In genomic region chr13:70941454-70941853, GRCh38 we compare ENCODE assay signal across 26 cellular contexts.
DNase-seq lines count a peak whose midpoint lies in the region; ATAC-seq, FAIRE-seq and TF ChIP-seq lines count a peak whose summit lies in the region.
"Had no signal": no experiment of that assay in that cellular context is flagged by ENCODE, and none has a peak within 500 bp of the region (broad histone marks: within the 10 kb centered on the region; RNA-seq: fewer than 3 reads in every experiment).

No MANE protein-coding gene starts in this region.

- BruUV-seq in HepG2 (replicated peaks; lab: Mats Ljungman, UMichigan): no TSS peak
- BruUV-seq in Calu3 (replicated peaks; lab: Mats Ljungman, UMichigan): no TSS peak

- WGBS in HepG2 (ENCODE audit: low lambda C conversion rate): 0% methylated on average over 1 of the region's 1 CpG
- WGBS in right lobe of liver (ENCODE audit: insufficient coverage, low coverage, low lambda C conversion rate, missing lambda C conversion rate): 25% methylated on average over 1 of the region's 1 CpG

- H3K4me1 ChIP-seq in OCI-LY3 (ENCODE audit: low read length) (peaks cover 23% of the 10 kb centered on the region), HepG2 (ENCODE audit: insufficient read depth, low read length) (no peaks in the 10 kb centered on the region), right lobe of liver (no peaks in the 10 kb centered on the region)
- H3K4me1 ChIP-seq: BE2C had no signal

- TF ChIP-seq EP300 in HepG2 (IDR thresholded peaks at IDR 0.05; ENCODE audit: low read depth in 2 of 2, low read length in 2 of 2) (no peak), HepG2 (CRISPR knock-in tag; IDR thresholded peaks at IDR 0.05; ENCODE audit: borderline replicate concordance) (no peak)

- no peak overlapping the region for H3K27ac ChIP-seq in OCI-LY3 (ENCODE audit: low read length)
- no peak overlapping the region for H3K27ac ChIP-seq in HepG2 (ENCODE audit: extremely low read length, insufficient read depth, low read length)
- no peak overlapping the region for H3K27ac ChIP-seq in right lobe of liver
- H3K27ac ChIP-seq: BLaER1 had no signal

- H3K27me3 ChIP-seq in OCI-LY3 (ENCODE audit: low read depth, low read length): no peaks in the 10 kb centered on the region
- H3K27me3 ChIP-seq in HepG2 (ENCODE audit: control insufficient read depth in 1 of 2, insufficient read depth in 2 of 2, low read length in 2 of 2): no peaks in the 10 kb centered on the region
- no peaks in the 10 kb centered on the region for H3K27me3 ChIP-seq in right lobe of liver
- H3K27me3 ChIP-seq: BE2C, BLaER1 had no signal

- ATAC-seq in HepG2 (no peak), right lobe of liver (peak in 3 of 4 donors; percentile 41 to 70 (median 55)), GM18868 (IDR thresholded peaks at IDR 0.05; ENCODE audit: unreplicated experiment) (no peak)
- no peak for ATAC-seq in activated CD8-positive, alpha-beta memory T cell treated with anti-CD3 and anti-CD28 coated beads, Interleukin-2, amount 10 ng/mL, durations not matched to agents 7 days and 5 days
- ATAC-seq: GM12878 had no signal

- H3K9me3 ChIP-seq in OCI-LY3 (ENCODE audit: insufficient read depth, low read length) (no peaks in the 10 kb centered on the region), HepG2 (ENCODE audit: low read length) (no peaks in the 10 kb centered on the region), right lobe of liver (no peaks in the 10 kb centered on the region)
- H3K9me3 ChIP-seq: BE2C, BLaER1 had no signal

- intact Hi-C loops in HepG2 (cut with micrococcal nuclease; ENCODE audit: unreplicated experiment) (no loop called here), right lobe of liver (cut with DNase I) (no loop called here), Calu3 (cut with micrococcal nuclease; ENCODE audit: unreplicated experiment) (no loop called here)

- DNase-seq in HuH-7 (ENCODE audit: low spot score) (peak; percentile 11), HepG2 (ENCODE audit: low spot score) (peak; percentile 2), right lobe of liver (no peak), DMS153 (lab: John Stamatoyannopoulos, UW) (no peak), Calu3 (no peak)
- DNase-seq in activated CD8-positive, alpha-beta memory T cell treated with anti-CD3 and anti-CD28 coated beads, Interleukin-2, amount 10 ng/mL, durations not matched to agents 7 days and 5 days: no peak
- DNase-seq: 8988T; ACHN; BE2C; C1 segment of cervical spinal cord; CD4-positive, alpha-beta memory T cell; CD4-positive, CD25-positive, alpha-beta regulatory T cell; CD8-positive, alpha-beta memory T cell; COR-L47; DMS79; DND-41; EL; GDM1 had no signal

- no peaks in the 10 kb centered on the region for H3K4me1 Mint-ChIP-seq in activated CD8-positive, alpha-beta memory T cell treated with anti-CD3 and anti-CD28 coated beads, Interleukin-2, amount 10 ng/mL, durations not matched to agents 7 days and 5 days
- H3K4me1 Mint-ChIP-seq in Calu3 (ENCODE audit: low read depth, unreplicated experiment): no peaks in the 10 kb centered on the region
- H3K4me1 Mint-ChIP-seq: CD14-positive monocyte; CD4-positive, alpha-beta memory T cell; CD4-positive, CD25-positive, alpha-beta regulatory T cell; CD8-positive, alpha-beta memory T cell had no signal

- H3K4me2 ChIP-seq in OCI-LY3 (ENCODE audit: low read length) (no peak overlapping the region), HepG2 (ENCODE audit: low read depth, low read length) (no peak overlapping the region)

- no peaks in the 10 kb centered on the region for H3K36me3 Mint-ChIP-seq in activated CD8-positive, alpha-beta memory T cell treated with anti-CD3 and anti-CD28 coated beads, Interleukin-2, amount 10 ng/mL, durations not matched to agents 7 days and 5 days
- no peaks in the 10 kb centered on the region for H3K36me3 Mint-ChIP-seq in Calu3 (ENCODE audit: insufficient read depth, unreplicated experiment)
- H3K36me3 Mint-ChIP-seq: CD14-positive monocyte; CD4-positive, alpha-beta memory T cell; CD4-positive, CD25-positive, alpha-beta regulatory T cell; CD8-positive, alpha-beta memory T cell had no signal

- no peak for TF ChIP-seq CTCF in OCI-LY3 (IDR thresholded peaks at IDR 0.05; ENCODE audit: low read depth, low read length)
- no peak for TF ChIP-seq CTCF in HepG2 (CRISPR knock-in tag; IDR thresholded peaks at IDR 0.05)
- no peak for TF ChIP-seq CTCF in right lobe of liver (IDR thresholded peaks at IDR 0.05)
- TF ChIP-seq CTCF in Calu3 (IDR thresholded peaks at IDR 0.05; ENCODE audit: unreplicated experiment): no peak

- in situ Hi-C loops in HepG2 (cut with HindIII; ENCODE audit: extremely low pct_ligation_motif_present, low pct_unique_long_range_greater_than_20kb): no loop called here

- no peak for TF ChIP-seq POLR2A in HepG2 (IDR thresholded peaks at IDR 0.05; ENCODE audit: insufficient read depth in 1 of 2, low read depth in 2 of 2, low read length in 2 of 2)
- TF ChIP-seq POLR2A in right lobe of liver (IDR thresholded peaks at IDR 0.05): no peak

- no peak for TF ChIP-seq RAD21 in HepG2 (CRISPR knock-in tag; IDR thresholded peaks at IDR 0.05)

- no peaks in the 10 kb centered on the region for H3K27me3 Mint-ChIP-seq in activated CD8-positive, alpha-beta memory T cell treated with anti-CD3 and anti-CD28 coated beads, Interleukin-2, amount 10 ng/mL, durations not matched to agents 7 days and 5 days
- H3K27me3 Mint-ChIP-seq in Calu3 (ENCODE audit: unreplicated experiment): no peaks in the 10 kb centered on the region
- H3K27me3 Mint-ChIP-seq: CD4-positive, alpha-beta memory T cell; CD4-positive, CD25-positive, alpha-beta regulatory T cell; CD8-positive, alpha-beta memory T cell had no signal

- H3K36me3 ChIP-seq in OCI-LY3 (replicated peaks; ENCODE audit: low read depth, low read length): no peaks in the 10 kb centered on the region
- no peaks in the 10 kb centered on the region for H3K36me3 ChIP-seq in HepG2 (replicated peaks in 1 of 2; ENCODE audit: control insufficient read depth in 1 of 2, insufficient read depth in 2 of 2, low read length in 2 of 2)
- H3K36me3 ChIP-seq in right lobe of liver: no peaks in the 10 kb centered on the region
- H3K36me3 ChIP-seq: BE2C, BLaER1 had no signal

- POLR2A ChIA-PET in HepG2 (lab: Yijun Ruan, JAX): no interaction called here

- H3K4me3 Mint-ChIP-seq in activated CD8-positive, alpha-beta memory T cell treated with anti-CD3 and anti-CD28 coated beads, Interleukin-2, amount 10 ng/mL, durations not matched to agents 7 days and 5 days: no peak overlapping the region
- no peak overlapping the region for H3K4me3 Mint-ChIP-seq in Calu3 (ENCODE audit: low read depth, unreplicated experiment)
- H3K4me3 Mint-ChIP-seq: CD14-positive monocyte; CD4-positive, alpha-beta memory T cell; CD4-positive, CD25-positive, alpha-beta regulatory T cell; CD8-positive, alpha-beta memory T cell had no signal

- CTCF ChIA-PET in HepG2 (lab: Yijun Ruan, JAX; ENCODE audit: low intra/inter-chr PET ratio, low total read pairs) (no interaction called here), Calu3 (lab: Charles Lee) (no interaction called here)
- CTCF ChIA-PET in activated CD8-positive, alpha-beta memory T cell treated with anti-CD3 and anti-CD28 coated beads, Interleukin-2, amount 10 ng/mL, durations not matched to agents 7 days and 5 days (lab: Charles Lee): no interaction called here

- H3K79me2 ChIP-seq in OCI-LY3 (ENCODE audit: low read length) (no peaks in the 10 kb centered on the region), HepG2 (ENCODE audit: insufficient read depth, low read length) (no peaks in the 10 kb centered on the region)

- H3K4me3 ChIP-seq in OCI-LY3 (ENCODE audit: low read length): no peak overlapping the region
- H3K4me3 ChIP-seq in HepG2 (replicated peaks in 1 of 3; ENCODE audit: insufficient read depth in 1 of 3, low read depth in 2 of 3, low read length in 3 of 3): no peak overlapping the region
- no peak overlapping the region for H3K4me3 ChIP-seq in right lobe of liver
- H3K4me3 ChIP-seq: BLaER1, GM12878 had no signal

- FAIRE-seq in HepG2 (lab: Jason Lieb, UNC): no peak
- FAIRE-seq: A204.1, GM12878, GM12892, GM18507 had no signal

- no peak overlapping the region for H3K27ac Mint-ChIP-seq in activated CD8-positive, alpha-beta memory T cell treated with anti-CD3 and anti-CD28 coated beads, Interleukin-2, amount 10 ng/mL, durations not matched to agents 7 days and 5 days
- no peak overlapping the region for H3K27ac Mint-ChIP-seq in Calu3 (ENCODE audit: unreplicated experiment)
- H3K27ac Mint-ChIP-seq: CD14-positive monocyte; CD4-positive, alpha-beta memory T cell; CD4-positive, CD25-positive, alpha-beta regulatory T cell; CD8-positive, alpha-beta memory T cell had no signal

- H3K9ac ChIP-seq in OCI-LY3 (ENCODE audit: low read length): no peak overlapping the region
- H3K9ac ChIP-seq in HepG2 (ENCODE audit: insufficient read depth, low read depth, low read length): no peak overlapping the region
- H3K9ac ChIP-seq: BLaER1 had no signal

- H4K20me1 ChIP-seq in OCI-LY3 (ENCODE audit: insufficient read depth, low read length) (no peaks in the 10 kb centered on the region), HepG2 (ENCODE audit: insufficient read depth, low read length) (no peaks in the 10 kb centered on the region)
- H4K20me1 ChIP-seq: BLaER1 had no signal

- H3K9me3 Mint-ChIP-seq in activated CD8-positive, alpha-beta memory T cell treated with anti-CD3 and anti-CD28 coated beads, Interleukin-2, amount 10 ng/mL, durations not matched to agents 7 days and 5 days (ENCODE audit: low read depth): peaks cover 10% of the 10 kb centered on the region
- H3K9me3 Mint-ChIP-seq in Calu3 (ENCODE audit: low read depth, unreplicated experiment): no peaks in the 10 kb centered on the region

- H2AFZ ChIP-seq in OCI-LY3 (ENCODE audit: low read depth, low read length) (0 out of 2 replicates have a peak overlapping the region, but pooled peaks have one; percentile 8), HepG2 (ENCODE audit: low read length) (no peak overlapping the region)

TF ChIP-seq in HepG2, 621 proteins besides CTCF, POLR2A, EP300 and RAD21:
- TF ChIP-seq RXRB (CRISPR knock-in tag; IDR thresholded peaks at IDR 0.05; ENCODE audit: borderline replicate concordance): peak; percentile 18; the same call in 1 of the 2 replicates
- TF ChIP-seq HMGA1 (CRISPR knock-in tag; conservative IDR thresholded peaks at IDR 0.05): no peak

Comparison
In these comparisons a context has a peak if more than half of its experiments do, and no peak if none do; other contexts are left out.
1. DNase-seq: peak in HuH-7 (single experiment) and HepG2 (single experiment); none in right lobe of liver (0 of 3), DMS153 (single experiment), activated CD8-positive, alpha-beta memory T cell treated with anti-CD3 and anti-CD28 coated beads, Interleukin-2, amount 10 ng/mL, durations not matched to agents 7 days and 5 days (single experiment) and Calu3 (single experiment).
2. ATAC-seq: peak in right lobe of liver (3 of 4); none in HepG2 (single experiment), GM18868 (single experiment) and activated CD8-positive, alpha-beta memory T cell treated with anti-CD3 and anti-CD28 coated beads, Interleukin-2, amount 10 ng/mL, durations not matched to agents 7 days and 5 days (single experiment).